Comparison of ENCODE assay signal across 16 cellular contexts in the genomic region with DNA sequence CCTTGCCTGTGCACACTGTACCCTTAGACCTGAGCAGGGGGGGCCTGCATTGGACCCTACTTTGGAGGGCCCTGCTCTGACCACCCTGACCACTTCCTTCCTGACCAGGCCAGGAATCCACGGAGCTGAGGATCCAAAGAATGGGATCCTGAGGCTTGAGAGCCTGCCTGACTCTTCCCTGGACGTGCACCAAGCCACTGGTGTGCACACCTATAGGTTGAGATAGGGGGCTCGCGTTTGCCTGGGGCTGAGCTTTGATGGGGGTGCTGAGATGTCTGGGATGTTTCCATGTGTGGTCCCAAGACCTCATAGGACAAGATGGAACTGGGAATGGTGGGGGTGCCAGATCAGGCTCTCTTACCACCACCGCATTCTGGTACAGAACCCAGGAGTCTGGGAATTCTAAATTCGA.
DNase-seq lines count a peak whose midpoint lies in the region; ATAC-seq and TF ChIP-seq lines count a peak whose summit lies in the region.
"Had no signal": no experiment of that assay in that cellular context is flagged by ENCODE, and none has a peak within 500 bp of the region (broad histone marks: within the 10 kb centered on the region; RNA-seq: fewer than 3 reads in every experiment).

No MANE protein-coding gene starts in this region.

- H3K79me2 ChIP-seq in H9 (ENCODE audit: insufficient read depth, low read length), result peaks cover 4% of the 10 kb centered on the region; the same call in 1 of the 2 replicates

- no peak overlapping the region for H2BK5ac ChIP-seq in H9 (ENCODE audit: insufficient read length, low read length)
- H2BK5ac ChIP-seq in mesenchymal stem cell (ENCODE audit: low read depth, low read length, poor library complexity, severe bottlenecking), result no peak overlapping the region

- H3K4me3 ChIP-seq in ascending aorta (no peak overlapping the region), mesenchymal stem cell (ENCODE audit: insufficient read depth in 1 of 2, low read depth in 1 of 2, low read length in 2 of 2) (peak overlapping the region in 1 of 2 experiments; percentile 50), spleen (no peak overlapping the region)

- no peak for TF ChIP-seq POLR2A in spleen (IDR thresholded peaks at IDR 0.05)

- H3K36me3 Mint-ChIP-seq in H9 (ENCODE audit: insufficient read depth in 1 of 3, low read depth in 3 of 3), result peaks cover 12 to 23% (median 21%) of the 10 kb centered on the region in 3 experiments
- H3K36me3 Mint-ChIP-seq: activated naive CD8-positive, alpha-beta T cell treated with anti-CD3 and anti-CD28 coated beads, Interleukin-2, amount 10 ng/mL, durations not matched to agents 7 days and 5 days; natural killer cell had no signal

- H3K27ac ChIP-seq in H9 (ENCODE audit: insufficient read length, low read depth, low read length) (no peak overlapping the region), ascending aorta (peak overlapping the region; percentile 81 to 82), mesenchymal stem cell (ENCODE audit: low read length, poor library complexity, severe bottlenecking) (peak overlapping the region; percentile 81), spleen (peak overlapping the region in 3 of 8 donors; percentile 24 to 51 (median 36))

- no peaks in the 10 kb centered on the region for H4K20me1 ChIP-seq in H9 (ENCODE audit: control insufficient read depth, insufficient read depth, insufficient read length)

- no peak overlapping the region for H4K8ac ChIP-seq in H9 (replicated peaks; ENCODE audit: insufficient read length, low read depth, low read length)
- H4K8ac ChIP-seq in mesenchymal stem cell (ENCODE audit: low read length), result no peak overlapping the region

- H2AK5ac ChIP-seq in H9 (ENCODE audit: insufficient read length, low read length) (no peak overlapping the region), mesenchymal stem cell (ENCODE audit: low read length, severe bottlenecking) (peak overlapping the region; percentile 19)

- 0 out of 2 replicates have a peak overlapping the region, but pooled peaks have one; percentile 39 for H2BK15ac ChIP-seq in H9 (ENCODE audit: low read depth, low read length)
- no peak overlapping the region for H2BK15ac ChIP-seq in mesenchymal stem cell (ENCODE audit: low read depth, poor library complexity, severe bottlenecking)

- H3K79me1 ChIP-seq in H9 (ENCODE audit: insufficient read depth, low read depth, low read length, poor library complexity, severe bottlenecking) (peaks cover 2% of the 10 kb centered on the region), mesenchymal stem cell (replicated peaks; ENCODE audit: low read length, poor library complexity, severe bottlenecking) (peaks cover 15% of the 10 kb centered on the region)

- H2AFZ ChIP-seq in H9 (ENCODE audit: low read length) (no peak overlapping the region), mesenchymal stem cell (ENCODE audit: low read depth, low read length) (no peak overlapping the region)

- intact Hi-C loops in ascending aorta (cut with DNase I), result no loop called here
- intact Hi-C loops in spleen (cut with DNase I; ENCODE audit: low total_unique reads), result no loop called here

- H3K23ac ChIP-seq in H9 (ENCODE audit: insufficient read length, low read depth, low read length) (no peak overlapping the region), mesenchymal stem cell (ENCODE audit: low read length in 2 of 2) (peak overlapping the region in 1 of 2 experiments; percentile 85)

- peak overlapping the region in 1 of 2 experiments; percentile 24; a peak in 1 of 5 replicates for H3K4me3 Mint-ChIP-seq in H9
- H3K4me3 Mint-ChIP-seq: activated naive CD8-positive, alpha-beta T cell treated with anti-CD3 and anti-CD28 coated beads, Interleukin-2, amount 10 ng/mL, durations not matched to agents 7 days and 5 days; dendritic cell treated with granulocyte-macrophage colony-stimulating factor and Interleukin-4, amounts not matched to agents 40 ng/mL and 50 ng/mL, for 4 days; natural killer cell had no signal

- H2BK120ac ChIP-seq in H9 (ENCODE audit: low read depth, low read length, poor library complexity, severe bottlenecking) (peak overlapping the region; percentile 52), mesenchymal stem cell (ENCODE audit: low read depth, low read length) (peak overlapping the region; percentile 1)

- H2BK12ac ChIP-seq in H9 (ENCODE audit: insufficient read length, low read depth, low read length) (no peak overlapping the region), mesenchymal stem cell (ENCODE audit: low read length in 2 of 2) (peak overlapping the region in 1 of 2 experiments; percentile 65)

- H3K27me3 ChIP-seq in H9 (ENCODE audit: insufficient read depth, low read length), result no peaks in the 10 kb centered on the region
- no peaks in the 10 kb centered on the region for H3K27me3 ChIP-seq in ascending aorta
- H3K27me3 ChIP-seq in mesenchymal stem cell (ENCODE audit: control insufficient read depth in 1 of 2, insufficient read depth in 1 of 2, low read length in 2 of 2), result no peaks in the 10 kb centered on the region
- peaks cover 0 to 7% (median 0%) of the 10 kb centered on the region in 7 donors for H3K27me3 ChIP-seq in spleen (replicated peaks in 1 of 7)

- no peaks in the 10 kb centered on the region; the same call in none of the 2 replicates for H3K27me3 Mint-ChIP-seq in H9 (ENCODE audit: low read depth)
- H3K27me3 Mint-ChIP-seq: activated naive CD8-positive, alpha-beta T cell treated with anti-CD3 and anti-CD28 coated beads, Interleukin-2, amount 10 ng/mL, durations not matched to agents 7 days and 5 days had no signal

- no peak overlapping the region for H3K56ac ChIP-seq in H9 (ENCODE audit: insufficient read length, low read depth, low read length)

- no peaks in the 10 kb centered on the region for H3K23me2 ChIP-seq in H9 (ENCODE audit: insufficient read length, low read depth, low read length, poor library complexity, severe bottlenecking)

- WGBS in H9 (ENCODE audit: extremely low coverage, insufficient read length, low lambda C conversion rate), result no CpG with 5 or more reads among the region's 6 CpGs
- WGBS in mesenchymal stem cell, result 74% methylated on average over 6 of the region's 6 CpGs
- WGBS in spleen, 5 donors, result 61 to 73% (median 67%) methylated on average over 6 of the region's 6 CpGs

- no peak for TF ChIP-seq CTCF in H9 (conservative IDR thresholded peaks at IDR 0.05)
- TF ChIP-seq CTCF in ascending aorta (IDR thresholded peaks at IDR 0.05), result no peak
- no peak for TF ChIP-seq CTCF in spleen (IDR thresholded peaks at IDR 0.05 in 8 of 11, conservative IDR thresholded peaks at IDR 0.05 in 3 of 11)

- H3K4me2 ChIP-seq in H9 (ENCODE audit: insufficient read depth, insufficient read length, low read length) (no peak overlapping the region), mesenchymal stem cell (ENCODE audit: low read length, poor library complexity, severe bottlenecking) (no peak overlapping the region)

- H3K36me3 ChIP-seq in ascending aorta (no peaks in the 10 kb centered on the region), mesenchymal stem cell (ENCODE audit: control insufficient read depth in 1 of 2, insufficient read depth in 2 of 2, low read depth in 1 of 2, low read length in 2 of 2) (peaks cover 0 to 5% of the 10 kb centered on the region in 2 experiments), spleen (no peaks in the 10 kb centered on the region)

- no peak overlapping the region for H2BK20ac ChIP-seq in H9 (ENCODE audit: low read depth, low read length, poor library complexity, severe bottlenecking)

- no peak overlapping the region for H3K9ac ChIP-seq in H9 (ENCODE audit: extremely low read depth, insufficient read length, low read length)
- peak overlapping the region; percentile 51 for H3K9ac ChIP-seq in mesenchymal stem cell (ENCODE audit: low read length)

- H3K9me3 ChIP-seq in H9 (ENCODE audit: control insufficient read depth, low read depth, low read length) (no peaks in the 10 kb centered on the region), ascending aorta (no peaks in the 10 kb centered on the region), mesenchymal stem cell (ENCODE audit: control insufficient read depth, low read length) (no peaks in the 10 kb centered on the region), spleen (no peaks in the 10 kb centered on the region)

- H3K14ac ChIP-seq in H9 (ENCODE audit: insufficient read depth, low read length) (peak overlapping the region; percentile 82), mesenchymal stem cell (ENCODE audit: low read length in 2 of 2) (peak overlapping the region in 1 of 2 experiments; percentile 35)

- H3K4ac ChIP-seq in H9 (ENCODE audit: low read depth, low read length) (no peak overlapping the region), mesenchymal stem cell (ENCODE audit: low read depth in 1 of 2, low read length in 2 of 2) (peak overlapping the region in 1 of 2 experiments; percentile 32)

- H4K91ac ChIP-seq in H9 (ENCODE audit: insufficient read length, low read depth, low read length) (peak overlapping the region; percentile 37), mesenchymal stem cell (ENCODE audit: low read length) (no peak overlapping the region)

- DNase-seq in H9 (no peak), ascending aorta (ENCODE audit: low spot score in 2 of 2) (no peak), mesenchymal stem cell (no peak), spleen (peak; percentile 60), dedifferentiated amniotic fluid mesenchymal stem cell (ENCODE audit: extremely low spot score) (no peak), ureter (ENCODE audit: low spot score) (no peak)
- DNase-seq in activated CD8-positive, alpha-beta memory T cell treated with anti-CD3 and anti-CD28 coated beads for 24 hours, result no peak
- DNase-seq: activated CD8-positive, alpha-beta memory T cell treated with anti-CD3 and anti-CD28 coated beads, Interleukin-2, amount 50 U/mL, for 48 hours; activated naive CD8-positive, alpha-beta T cell treated with anti-CD3 and anti-CD28 coated beads, Interleukin-2, amount 10 ng/mL, durations not matched to agents 7 days and 5 days; AML-193; Kasumi-1; natural killer cell; NCI-H1930; SIG-M5 had no signal

- peak overlapping the region; percentile 15 for H3K18ac ChIP-seq in H9 (ENCODE audit: insufficient read length, low read depth, low read length)
- H3K18ac ChIP-seq in mesenchymal stem cell (ENCODE audit: low read depth in 1 of 2, low read length in 2 of 2), result peak overlapping the region in 1 of 2 experiments; percentile 88

- H3T11ph ChIP-seq in H9 (ENCODE audit: low read length), result no peak overlapping the region

- no peak for ATAC-seq in HG03442 (IDR thresholded peaks at IDR 0.05; ENCODE audit: unreplicated experiment)
- ATAC-seq: natural killer cell had no signal

- H4K5ac ChIP-seq in H9 (ENCODE audit: insufficient read length, low read depth, low read length), result no peak overlapping the region

- H3K4me1 ChIP-seq in H9 (ENCODE audit: insufficient read depth, low read length), result peaks cover 31% of the 10 kb centered on the region
- H3K4me1 ChIP-seq in ascending aorta, result peaks cover 24 to 56% of the 10 kb centered on the region in 2 donors
- H3K4me1 ChIP-seq in mesenchymal stem cell (ENCODE audit: control insufficient read depth, insufficient read depth, low read depth, low read length), result peaks cover 42% of the 10 kb centered on the region
- peaks cover 12 to 65% (median 31%) of the 10 kb centered on the region in 6 donors for H3K4me1 ChIP-seq in spleen

- peak overlapping the region; percentile 78 to 98 (median 98) for H3K27ac Mint-ChIP-seq in H9
- H3K27ac Mint-ChIP-seq: activated naive CD8-positive, alpha-beta T cell treated with anti-CD3 and anti-CD28 coated beads, Interleukin-2, amount 10 ng/mL, durations not matched to agents 7 days and 5 days; dendritic cell treated with granulocyte-macrophage colony-stimulating factor and Interleukin-4, amounts not matched to agents 40 ng/mL and 50 ng/mL, for 4 days; natural killer cell had no signal

- no peaks in the 10 kb centered on the region for H3K9me3 Mint-ChIP-seq in H9
- H3K9me3 Mint-ChIP-seq: activated naive CD8-positive, alpha-beta T cell treated with anti-CD3 and anti-CD28 coated beads, Interleukin-2, amount 10 ng/mL, durations not matched to agents 7 days and 5 days; dendritic cell treated with granulocyte-macrophage colony-stimulating factor and Interleukin-4, amounts not matched to agents 40 ng/mL and 50 ng/mL, for 4 days; natural killer cell had no signal

- H3K4me1 Mint-ChIP-seq in H9, result peaks cover 84 to 90% of the 10 kb centered on the region in 2 experiments
- H3K4me1 Mint-ChIP-seq: activated naive CD8-positive, alpha-beta T cell treated with anti-CD3 and anti-CD28 coated beads, Interleukin-2, amount 10 ng/mL, durations not matched to agents 7 days and 5 days; natural killer cell had no signal
